In the genomic region with DNA sequence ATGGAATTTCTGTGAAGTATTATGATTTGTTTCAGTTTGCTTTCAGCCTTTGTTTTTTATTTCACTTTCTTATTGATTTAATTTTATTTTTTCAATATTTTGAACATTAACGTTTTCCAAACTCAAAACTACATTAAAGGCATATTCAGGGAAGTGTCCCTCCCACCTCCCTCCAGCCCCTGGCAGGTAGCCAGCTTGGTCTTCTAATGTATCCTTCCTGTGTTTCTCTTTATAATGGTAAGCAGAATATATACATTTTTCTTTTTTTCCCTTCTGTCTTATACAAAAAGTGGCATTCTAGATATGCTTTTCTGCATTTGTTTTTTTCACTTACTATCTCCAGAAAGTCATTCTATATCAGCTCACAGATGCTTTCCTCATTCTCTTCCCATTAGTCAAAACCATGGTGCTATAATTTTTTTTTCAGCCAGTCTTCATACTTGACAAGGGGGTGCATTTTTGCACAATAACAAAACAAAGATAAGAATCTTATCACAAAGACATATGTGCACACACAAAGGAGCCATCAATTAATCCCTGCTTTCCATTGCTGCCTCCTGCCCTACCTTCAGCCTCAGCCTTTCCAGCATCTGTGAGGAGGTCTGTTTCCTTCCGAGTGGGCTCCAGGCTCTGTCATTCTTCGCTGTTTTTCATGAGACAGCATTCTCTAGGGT, we compare ENCODE assay signal across 25 cellular contexts. TPM values are rescaled to one million over a fixed set of nuclear protein-coding genes. Genes with fewer than 3 reads are reported as not detected.
DNase-seq lines count a peak whose midpoint lies in the region; ATAC-seq, FAIRE-seq and TF ChIP-seq lines count a peak whose summit lies in the region.
"Had no signal": no experiment of that assay in that cellular context is flagged by ENCODE, and none has a peak within 500 bp of the region (broad histone marks: within the 10 kb centered on the region; RNA-seq: fewer than 3 reads in every experiment).

No MANE protein-coding gene starts in this region.

- H3K9ac ChIP-seq in astrocyte (ENCODE audit: low read length), result no peak overlapping the region
- H3K9ac ChIP-seq: BLaER1 treated with 17β-estradiol and CSF1 and Interleukin-3, amounts not matched to agents 10 nM and 100 nM; neural progenitor cell had no signal

- H2AFZ ChIP-seq in ACC112 (ENCODE audit: low read length, unreplicated experiment) (no peak overlapping the region), astrocyte (ENCODE audit: low read depth, low read length) (no peak overlapping the region)
- H2AFZ ChIP-seq: neural progenitor cell had no signal

- H3K4me2 ChIP-seq in astrocyte (ENCODE audit: low read length), result no peak overlapping the region
- H3K4me2 ChIP-seq: BLaER1 treated with 17β-estradiol and CSF1 and Interleukin-3, amounts not matched to agents 10 nM and 100 nM; neural progenitor cell had no signal

- no peak overlapping the region for H3K27ac Mint-ChIP-seq in astrocyte (ENCODE audit: unreplicated experiment)
- H3K27ac Mint-ChIP-seq: activated T-cell treated with anti-CD3 and anti-CD28 coated beads, Interleukin-2, amount 50 U/mL, for 24 hours; neural progenitor cell had no signal

- H3K27me3 ChIP-seq in ACC112 (ENCODE audit: insufficient read depth, low read length), result no peaks in the 10 kb centered on the region
- H3K27me3 ChIP-seq in astrocyte (ENCODE audit: insufficient read depth, low read length), result peaks cover 3% of the 10 kb centered on the region
- H3K27me3 ChIP-seq: BLaER1 treated with 17β-estradiol and CSF1 and Interleukin-3, amounts not matched to agents 10 nM and 100 nM; gastrocnemius medialis; neural progenitor cell had no signal

- peaks cover 3% of the 10 kb centered on the region for H3K4me1 Mint-ChIP-seq in astrocyte (ENCODE audit: low read depth, unreplicated experiment)

- no peak for ATAC-seq in HG03565 (IDR thresholded peaks at IDR 0.05; ENCODE audit: unreplicated experiment)
- ATAC-seq: gastrocnemius medialis, PC-3 had no signal

- FAIRE-seq in astrocyte (lab: Jason Lieb, UNC), result no peak
- FAIRE-seq: D721Med, G401.6, kidney had no signal

- H3K27ac ChIP-seq in ACC112 (ENCODE audit: low read depth, low read length) (peak overlapping the region; percentile 1; the same call in 1 of the 2 replicates), astrocyte (ENCODE audit: low read depth, low read length) (no peak overlapping the region)
- H3K27ac ChIP-seq: BLaER1 treated with 17β-estradiol and CSF1 and Interleukin-3, amounts not matched to agents 10 nM and 100 nM; gastrocnemius medialis; HL-60; neural progenitor cell; prostate gland had no signal

- H3K4me1 ChIP-seq in ACC112 (ENCODE audit: control insufficient read depth, insufficient read depth, low read length, unreplicated experiment), result peaks cover 36% of the 10 kb centered on the region
- peaks cover 9% of the 10 kb centered on the region for H3K4me1 ChIP-seq in astrocyte (ENCODE audit: insufficient read depth, low read length)
- H3K4me1 ChIP-seq: neural progenitor cell, prostate gland had no signal

- H3K79me2 ChIP-seq in ACC112 (ENCODE audit: control insufficient read depth, insufficient read depth, low read length, unreplicated experiment) (no peaks in the 10 kb centered on the region), astrocyte (ENCODE audit: insufficient read depth, low read length) (no peaks in the 10 kb centered on the region)

- TF ChIP-seq CTCF in astrocyte (IDR thresholded peaks at IDR 0.05; ENCODE audit: insufficient read depth, low read depth, low read length) (no peak), fibroblast of the aortic adventitia (IDR thresholded peaks at IDR 0.05; ENCODE audit: insufficient read depth, low read length) (no peak)

- H3K4me3 Mint-ChIP-seq in astrocyte (ENCODE audit: unreplicated experiment), result no peak overlapping the region
- H3K4me3 Mint-ChIP-seq: activated T-cell treated with anti-CD3 and anti-CD28 coated beads, Interleukin-2, amount 50 U/mL, for 24 hours; neural progenitor cell had no signal

- H3K4me3 ChIP-seq in ACC112 (ENCODE audit: low read depth, low read length) (no peak overlapping the region), astrocyte (ENCODE audit: insufficient read depth, low read depth, low read length) (no peak overlapping the region), fibroblast of the aortic adventitia (ENCODE audit: low read depth, low read length) (no peak overlapping the region)
- H3K4me3 ChIP-seq: BLaER1 treated with 17β-estradiol and CSF1 and Interleukin-3, amounts not matched to agents 10 nM and 100 nM; gastrocnemius medialis; lung; neural progenitor cell; prostate gland had no signal

- no peaks in the 10 kb centered on the region for H4K20me1 ChIP-seq in astrocyte (ENCODE audit: insufficient read depth, low read length)
- H4K20me1 ChIP-seq: BLaER1 treated with 17β-estradiol and CSF1 and Interleukin-3, amounts not matched to agents 10 nM and 100 nM had no signal

- peaks cover 3% of the 10 kb centered on the region for H3K36me3 Mint-ChIP-seq in astrocyte (ENCODE audit: low read depth, unreplicated experiment)
- H3K36me3 Mint-ChIP-seq: neural progenitor cell had no signal

- H3K36me3 ChIP-seq in ACC112 (ENCODE audit: insufficient read depth, low read length), result no peaks in the 10 kb centered on the region
- H3K36me3 ChIP-seq in astrocyte (ENCODE audit: insufficient read depth, low read length), result no peaks in the 10 kb centered on the region
- H3K36me3 ChIP-seq: BLaER1 treated with 17β-estradiol and CSF1 and Interleukin-3, amounts not matched to agents 10 nM and 100 nM; gastrocnemius medialis; neural progenitor cell; prostate gland had no signal

- H3K27me3 Mint-ChIP-seq in astrocyte (ENCODE audit: low read depth, unreplicated experiment), result peaks cover 11% of the 10 kb centered on the region

- H3K9me3 ChIP-seq in astrocyte (ENCODE audit: insufficient read depth, low read depth, low read length), result peaks cover 6% of the 10 kb centered on the region
- H3K9me3 ChIP-seq: gastrocnemius medialis, prostate gland had no signal

- peaks cover 2% of the 10 kb centered on the region for H3K9me3 Mint-ChIP-seq in astrocyte (ENCODE audit: unreplicated experiment)
- H3K9me3 Mint-ChIP-seq: activated T-cell treated with anti-CD3 and anti-CD28 coated beads, Interleukin-2, amount 50 U/mL, for 24 hours; neural progenitor cell had no signal

- DNase-seq in HS-5 (ENCODE audit: low read depth) (peak; percentile 53), astrocyte (ENCODE audit: low read depth) (peak; percentile 86), fibroblast of the aortic adventitia (ENCODE audit: low read depth) (peak; percentile 88), NCI-H1417 treated with DMSO at 0.1 percent for 48 hours (lab: John Stamatoyannopoulos, UW) (no peak), HK-2 (ENCODE audit: unreplicated experiment) (no peak)
- DNase-seq in activated CD8-positive, alpha-beta memory T cell treated with anti-CD3 and anti-CD28 coated beads, Interleukin-2, amount 50 U/mL, for 4 hours, result no peak
- DNase-seq: activated naive CD4-positive, alpha-beta T cell; activated T-cell treated with anti-CD3 and anti-CD28 coated beads, Interleukin-2, amount 50 U/mL, for 24 hours; amygdala; gastrocnemius medialis; kidney; NCI-H146; PC-3; SIG-M5; substantia nigra; T-helper 1 cell had no signal

RNA-seq across cellular contexts. Expression of gene TMEM177, which starts 33.7 kb away (rescaled TPM):
- total RNA-seq in astrocyte (10.6 and 11.4 TPM in 2 replicates), fibroblast of the aortic adventitia (ENCODE audit: low replicate concordance) (1.9 and 6.6 TPM in 2 replicates)

Comparison
In these comparisons a context has a peak if more than half of its experiments do, and no peak if none do; other contexts are left out.
1. DNase-seq: peak in HS-5 (single experiment), astrocyte (single experiment) and fibroblast of the aortic adventitia (single experiment); none in activated CD8-positive, alpha-beta memory T cell treated with anti-CD3 and anti-CD28 coated beads, Interleukin-2, amount 50 U/mL, for 4 hours (single experiment), NCI-H1417 treated with DMSO at 0.1 percent for 48 hours (single experiment) and HK-2 (single experiment).